In the genomic region with DNA sequence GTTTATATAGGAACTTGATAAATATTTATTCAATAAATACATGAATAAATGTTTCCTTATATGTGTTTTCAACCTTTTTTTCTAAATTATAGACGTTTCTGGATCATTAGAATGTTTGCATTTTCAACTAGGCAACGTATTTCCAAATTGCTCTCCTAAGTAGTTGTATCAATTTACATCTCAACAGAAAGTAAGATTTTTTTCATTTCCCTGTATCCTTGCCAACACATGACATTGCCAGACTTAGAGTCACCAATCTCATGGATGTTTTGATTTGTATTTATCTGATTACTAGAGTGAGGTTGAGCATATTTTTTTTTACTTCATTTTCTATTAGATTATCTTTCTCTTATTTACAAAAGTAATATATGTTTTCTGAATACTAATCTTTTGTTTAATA, we compare ENCODE assay signal across 20 cellular contexts. TPM values are rescaled to one million over a fixed set of nuclear protein-coding genes. Genes with fewer than 3 reads are reported as not detected.
"Had no signal": no experiment of that assay in that cellular context is flagged by ENCODE, and none has a peak within 500 bp of the region (broad histone marks: within the 10 kb centered on the region; RNA-seq: fewer than 3 reads in every experiment).

No MANE protein-coding gene starts in this region.

- H3K4me3 ChIP-seq: coronary artery, hepatocyte, lung, pancreas, right lobe of liver, upper lobe of left lung had no signal

- H3K4me1 ChIP-seq: pancreas, right lobe of liver, testis, upper lobe of left lung had no signal

- H3K36me3 ChIP-seq: neutrophil, pancreas, right lobe of liver, upper lobe of left lung had no signal

- DNase-seq: activated CD4-positive, alpha-beta T cell treated with anti-CD3 and anti-CD28 coated beads, Interleukin-2, amount 50 U/mL, for 1 hour; activated CD4-positive, CD25-positive, alpha-beta regulatory T cell treated with anti-CD3 and anti-CD28 coated beads, Interleukin-2, amount 50 U/mL, for 72 hours; activated CD8-positive, alpha-beta memory T cell treated with anti-CD3 and anti-CD28 coated beads, Interleukin-2, amount 50 U/mL, for 4 hours; activated effector memory CD4-positive, alpha-beta T cell treated with Interleukin-2 at 50 U/mL for 16 hours; activated naive CD4-positive, alpha-beta T cell treated with anti-CD3 and anti-CD28 coated beads, Interleukin-2, amount 10 ng/mL, durations not matched to agents 7 days and 5 days; activated naive CD8-positive, alpha-beta T cell treated with anti-CD3 and anti-CD28 coated beads, Interleukin-2, amount 50 U/mL, for 24 hours; activated T-cell treated with anti-CD3 and anti-CD28 coated beads, Interleukin-2, amount 50 U/mL, for 48 hours; aorta; erythroblast; left colon; pancreas; right lobe of liver; stimulated activated CD4-positive, alpha-beta T cell treated with anti-CD3 and anti-CD28 coated beads, Interleukin-4, amount 100 ng/mL, for 4 hours; testis; upper lobe of left lung had no signal

- H3K27me3 ChIP-seq: hepatocyte, pancreas, right lobe of liver, testis, upper lobe of left lung had no signal

- H3K9me3 ChIP-seq: neutrophil, pancreas, right lobe of liver, testis, upper lobe of left lung had no signal

RNA-seq across cellular contexts. Expression of gene NMNAT2, which starts 31.9 kb away (rescaled TPM):
- total RNA-seq: natural killer cell treated with Interleukin-12 subunit alpha and Interleukin-12 subunit beta and Interleukin-15 and Interleukin-18, amount 100 ng/mL, for 72 hours had no signal
